ENCODE assay signal across 8 cellular contexts in the genomic region with DNA sequence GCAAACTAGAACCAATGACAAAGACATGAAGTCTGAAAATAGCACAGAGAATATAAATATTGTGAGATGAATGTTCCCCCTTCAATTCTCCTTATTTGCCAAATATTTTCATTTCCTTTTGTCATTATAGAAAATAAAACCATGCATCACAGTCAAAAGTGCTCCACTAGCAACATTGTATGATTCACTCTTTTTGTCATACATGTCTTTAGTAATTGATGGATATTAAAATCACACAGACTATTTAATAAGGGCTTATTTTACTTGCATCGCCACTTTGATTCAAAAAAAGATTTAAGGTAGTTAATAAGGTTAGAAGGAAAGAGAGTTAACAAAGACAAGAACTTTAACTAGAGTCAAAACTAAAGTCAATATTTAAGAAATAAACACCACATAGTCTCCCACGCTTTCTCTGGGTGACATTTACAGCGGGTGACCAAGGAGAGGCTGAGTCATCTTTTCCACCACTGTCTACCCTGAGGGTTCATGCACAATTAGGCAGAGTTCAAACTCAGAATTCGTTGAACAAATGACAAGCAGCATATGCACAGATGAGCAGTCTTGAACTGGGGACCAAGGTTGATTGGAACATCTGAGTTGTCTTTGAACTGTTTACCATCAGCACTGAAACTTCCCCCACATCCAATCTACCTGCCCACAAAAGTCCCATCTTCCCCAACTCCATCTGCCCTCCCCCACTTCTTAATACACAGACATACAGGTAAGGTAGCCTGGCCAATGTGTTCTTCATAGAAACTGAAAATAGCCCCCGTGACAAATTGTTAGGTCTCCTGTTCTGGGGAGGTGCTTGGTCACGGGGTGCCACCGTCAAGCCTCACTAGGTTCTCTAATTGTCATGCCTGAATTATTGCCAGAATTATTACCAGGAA. TPM values are rescaled to one million over a fixed set of nuclear protein-coding genes. Genes with fewer than 3 reads are reported as not detected.
DNase-seq lines count a peak whose midpoint lies in the region; ATAC-seq and TF ChIP-seq lines count a peak whose summit lies in the region.

No MANE protein-coding gene starts in this region.

- peaks cover 0 to 2% (median 0%) of the 10 kb centered on the region in 3 donors for H3K36me3 Mint-ChIP-seq in CD8-positive, alpha-beta memory T cell

- H3K36me3 ChIP-seq in suprapubic skin, result no peaks in the 10 kb centered on the region
- H3K36me3 ChIP-seq in CD8-positive, alpha-beta memory T cell (ENCODE audit: insufficient read depth, low read length), result no peaks in the 10 kb centered on the region

- ATAC-seq in GM19043 (IDR thresholded peaks at IDR 0.05; ENCODE audit: low read depth, unreplicated experiment), result peak; percentile 94
- ATAC-seq in HG02885 (IDR thresholded peaks at IDR 0.05; ENCODE audit: poor library complexity, unreplicated experiment), result peak; percentile 99

- TF ChIP-seq CTCF in suprapubic skin (IDR thresholded peaks at IDR 0.05), result no peak

- peak overlapping the region in 1 of 8 donors; percentile 2 for H3K27ac Mint-ChIP-seq in CD8-positive, alpha-beta memory T cell

- intact Hi-C loops in head of caudate nucleus (cut with DNase I), result no loop called here

- CTCF ChIA-PET in CD8-positive, alpha-beta memory T cell (lab: Charles Lee), result no interaction called here

- no peaks in the 10 kb centered on the region for H3K4me1 ChIP-seq in suprapubic skin
- no peaks in the 10 kb centered on the region for H3K4me1 ChIP-seq in CD8-positive, alpha-beta memory T cell (ENCODE audit: insufficient read depth, low read length)

- H3K27me3 Mint-ChIP-seq in CD8-positive, alpha-beta memory T cell, result peaks cover 12 to 30% of the 10 kb centered on the region in 2 donors

- no peak for TF ChIP-seq EP300 in suprapubic skin (IDR thresholded peaks at IDR 0.05)

- no peaks in the 10 kb centered on the region for H3K9me3 ChIP-seq in suprapubic skin
- no peaks in the 10 kb centered on the region for H3K9me3 ChIP-seq in CD8-positive, alpha-beta memory T cell (ENCODE audit: low read length)

- H3K27ac ChIP-seq in suprapubic skin, result no peak overlapping the region
- H3K27ac ChIP-seq in CD8-positive, alpha-beta memory T cell (ENCODE audit: low read depth, low read length), result no peak overlapping the region

- DNase-seq in activated CD4-positive, alpha-beta T cell treated with anti-CD3 and anti-CD28 coated beads for 48 hours, result peak; percentile 64
- peak; percentile 26 for DNase-seq in stimulated activated CD4-positive, alpha-beta T cell treated with anti-CD3 and anti-CD28 coated beads, Interleukin-12 subunit alpha, Interleukin-12 subunit beta, amount 100 ng/mL, for 24 hours (ENCODE audit: low read depth in 2 of 2)
- DNase-seq in suprapubic skin (ENCODE audit: low spot score in 2 of 2), result no peak
- no peak for DNase-seq in CD8-positive, alpha-beta memory T cell
- DNase-seq in head of caudate nucleus, result no peak
- DNase-seq in GF-D8 (lab: John Stamatoyannopoulos, UW), result no peak

- no peak overlapping the region for H3K4me3 ChIP-seq in suprapubic skin
- no peak overlapping the region for H3K4me3 ChIP-seq in CD8-positive, alpha-beta memory T cell (ENCODE audit: low read length)

- TF ChIP-seq POLR2A in suprapubic skin (IDR thresholded peaks at IDR 0.05), result no peak

- POLR2A ChIA-PET in CD8-positive, alpha-beta memory T cell (lab: Charles Lee), result no interaction called here

- no peak overlapping the region for H3K4me3 Mint-ChIP-seq in CD8-positive, alpha-beta memory T cell

- H3K9me3 Mint-ChIP-seq in CD8-positive, alpha-beta memory T cell, result peaks cover 0 to 16% (median 9%) of the 10 kb centered on the region in 5 donors

- no peaks in the 10 kb centered on the region for H3K27me3 ChIP-seq in suprapubic skin
- no peaks in the 10 kb centered on the region for H3K27me3 ChIP-seq in CD8-positive, alpha-beta memory T cell (ENCODE audit: insufficient read depth, low read length, poor library complexity, severe bottlenecking)

- WGBS in suprapubic skin, result 57% methylated on average over 7 of the region's 7 CpGs

- H3K4me1 Mint-ChIP-seq in CD8-positive, alpha-beta memory T cell, result peaks cover 6 to 12% (median 12%) of the 10 kb centered on the region in 3 donors

RNA-seq across cellular contexts. Expression of a gene that starts 42.5 kb away (rescaled TPM):
- total RNA-seq in suprapubic skin, result 1 to 10 TPM; 3.5 to 7.1 (median 5.8) TPM
- total RNA-seq in CD8-positive, alpha-beta memory T cell, result 1 to 10 TPM; 2.5 to 5.2 TPM
- 4.6 TPM for polyA plus RNA-seq in CD8-positive, alpha-beta memory T cell

Comparison
In these comparisons a context has a peak if more than half of its experiments do, and no peak if none do; other contexts are left out.
1. DNase-seq: peak in activated CD4-positive, alpha-beta T cell treated with anti-CD3 and anti-CD28 coated beads for 48 hours (single experiment) and stimulated activated CD4-positive, alpha-beta T cell treated with anti-CD3 and anti-CD28 coated beads, Interleukin-12 subunit alpha, Interleukin-12 subunit beta, amount 100 ng/mL, for 24 hours (2 of 2); none in suprapubic skin (0 of 2), CD8-positive, alpha-beta memory T cell (0 of 5), head of caudate nucleus (0 of 42) and GF-D8 (single experiment).